Comparison of ENCODE assay signal across 8 cellular contexts in genomic region chr17:45386180-45386579, GRCh38.
"Had no signal": no experiment of that assay in that cellular context is flagged by ENCODE, and none has a peak within 500 bp of the region (broad histone marks: within the 10 kb centered on the region; RNA-seq: fewer than 3 reads in every experiment).

No MANE protein-coding gene starts in this region.

- H3K79me2 ChIP-seq: parathyroid adenoma had no signal

- H3K27me3 ChIP-seq: suprapubic skin, vagina had no signal

- H3K9me3 ChIP-seq: esophagus squamous epithelium, neutrophil, suprapubic skin, vagina had no signal

- H3K36me3 ChIP-seq: esophagus squamous epithelium, neutrophil, suprapubic skin, vagina had no signal

- FAIRE-seq: astrocyte, bronchial epithelial cell had no signal

- H3K4me3 ChIP-seq: esophagus squamous epithelium, lung, suprapubic skin, vagina had no signal

- DNase-seq: esophagus squamous epithelium had no signal

- H3K9ac ChIP-seq: parathyroid adenoma had no signal

- H3K27ac ChIP-seq: esophagus squamous epithelium, neutrophil, parathyroid adenoma, suprapubic skin, vagina had no signal

- H3K4me1 ChIP-seq: parathyroid adenoma had no signal
